In the genomic region with DNA sequence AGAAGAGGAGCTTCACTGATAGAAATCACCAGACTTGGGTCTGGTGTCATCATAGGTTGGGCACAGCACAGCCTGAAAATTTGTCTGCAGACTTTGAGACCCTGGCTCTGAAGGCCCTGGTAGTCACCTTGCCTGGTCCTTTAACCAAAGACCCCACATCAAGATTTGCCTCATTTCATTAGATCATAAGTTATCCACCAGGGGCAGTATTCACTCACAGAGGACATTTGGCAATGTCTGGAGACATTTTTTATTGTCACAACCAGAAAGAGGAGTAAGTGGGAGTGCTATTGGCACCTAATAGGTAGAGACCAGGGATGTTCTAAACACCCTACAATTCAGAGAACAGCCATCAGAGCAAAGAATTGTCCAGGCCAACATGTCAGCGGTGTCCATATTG, we compare ENCODE assay signal across 24 cellular contexts. TPM values are rescaled to one million over a fixed set of nuclear protein-coding genes. Genes with fewer than 3 reads are reported as not detected.
DNase-seq lines count a peak whose midpoint lies in the region; TF ChIP-seq lines count a peak whose summit lies in the region.
"Had no signal": no experiment of that assay in that cellular context is flagged by ENCODE, and none has a peak within 500 bp of the region (broad histone marks: within the 10 kb centered on the region; RNA-seq: fewer than 3 reads in every experiment).

No MANE protein-coding gene starts in this region.

- no peaks in the 10 kb centered on the region for H3K9me2 ChIP-seq in MM.1S (replicated peaks; ENCODE audit: insufficient read depth, low read length)

- TF ChIP-seq CTCF in MCF 10A (IDR thresholded peaks at IDR 0.05; ENCODE audit: unreplicated experiment) (no peak), mammary epithelial cell (conservative IDR thresholded peaks at IDR 0.05 in 1 of 2, IDR thresholded peaks at IDR 0.05 in 1 of 2; ENCODE audit: extremely low read depth in 1 of 2, insufficient read depth in 1 of 2, low read depth in 1 of 2, low read length in 2 of 2) (no peak), MM.1S (IDR thresholded peaks at IDR 0.05; ENCODE audit: low read length) (peak; percentile 26), endodermal cell (conservative IDR thresholded peaks at IDR 0.05) (peak; percentile 67)

- dilution Hi-C loops in mammary epithelial cell (cut with HindIII; ENCODE audit: low sequenced_read_pairs) = no loop called here

- H3K4me3 ChIP-seq in mammary epithelial cell (replicated peaks in 1 of 3; ENCODE audit: insufficient read depth in 1 of 3, low read depth in 2 of 3, low read length in 3 of 3) (no peak overlapping the region), MM.1S (ENCODE audit: low read length) (no peak overlapping the region), endodermal cell (ENCODE audit: low read length) (no peak overlapping the region)
- H3K4me3 ChIP-seq: cardiac muscle cell, hepatocyte had no signal

- BruUV-seq in MCF 10A (replicated peaks; lab: Mats Ljungman, UMichigan) (no TSS peak), mammary epithelial cell (replicated peaks; lab: Mats Ljungman, UMichigan) (no TSS peak)

- DNase-seq in MCF 10A (ENCODE audit: unreplicated experiment) (peak; percentile 15), mammary epithelial cell (no peak), MM.1S (no peak), endodermal cell (no peak), amniotic stem cell (lab: John Stamatoyannopoulos, UW) (no peak), NCI-H774 (lab: John Stamatoyannopoulos, UW) (no peak), NOMO-1 treated with dmso at 0.1 percent for 144 hours (lab: John Stamatoyannopoulos, UW; ENCODE audit: unreplicated experiment) (no peak), iPS-NIHi7 (ENCODE audit: extremely low spot score) (no peak)
- DNase-seq: activated CD8-positive, alpha-beta T cell treated with anti-CD3 and anti-CD28 coated beads for 36 hours; activated naive CD4-positive, alpha-beta T cell treated with anti-CD3 and anti-CD28 coated beads for 36 hours; activated T-cell treated with anti-CD3 and anti-CD28 coated beads, Interleukin-2, amount 50 U/mL, for 1 hour; CD4-positive, CD25-positive, alpha-beta regulatory T cell; DMS153; foreskin fibroblast; NCI-H1417 treated with DMSO at 0.1 percent for 48 hours; NCI-H526 treated with DMSO at 0.1 percent for 48 hours had no signal

- POLR2A ChIA-PET in MCF 10A (lab: Yijun Ruan, JAX) = interaction anchor here (0.9 kb wide), 1 partner anchor 10 kb away, joined by 4 read pairs; no protein-coding TSS in a partner anchor

- no peaks in the 10 kb centered on the region for H3K36me3 Mint-ChIP-seq in MCF 10A (ENCODE audit: insufficient read depth, unreplicated experiment)
- no peaks in the 10 kb centered on the region for H3K36me3 Mint-ChIP-seq in endodermal cell (ENCODE audit: low read depth)
- H3K36me3 Mint-ChIP-seq: CD4-positive, CD25-positive, alpha-beta regulatory T cell had no signal

- WGBS in mammary epithelial cell (ENCODE audit: low coverage, missing lambda C conversion rate) = 82% methylated on average over 1 of the region's 1 CpG
- WGBS in endodermal cell (ENCODE audit: insufficient coverage in 1 of 2, insufficient read length in 1 of 2), 2 experiments = 91 to 100% methylated on average over 1 of the region's 1 CpG

- H3K9me3 Mint-ChIP-seq in MCF 10A (ENCODE audit: unreplicated experiment) (no peaks in the 10 kb centered on the region), endodermal cell (no peaks in the 10 kb centered on the region)
- H3K9me3 Mint-ChIP-seq: activated CD8-positive, alpha-beta T cell treated with anti-CD3 and anti-CD28 coated beads for 36 hours; activated naive CD4-positive, alpha-beta T cell treated with anti-CD3 and anti-CD28 coated beads for 36 hours; dendritic cell treated with granulocyte-macrophage colony-stimulating factor and Interleukin-4, amounts not matched to agents 40 ng/mL and 50 ng/mL, for 4 days had no signal

- H3K27ac ChIP-seq in mammary epithelial cell (ENCODE audit: insufficient read depth, low read depth, low read length) = no peak overlapping the region
- H3K27ac ChIP-seq in MM.1S (ENCODE audit: low read length) = no peak overlapping the region
- H3K27ac ChIP-seq in endodermal cell (ENCODE audit: low read depth, low read length) = no peak overlapping the region
- H3K27ac ChIP-seq: cardiac muscle cell, hepatocyte had no signal

- H3K4me1 ChIP-seq in mammary epithelial cell (ENCODE audit: insufficient read depth, low read length) (no peaks in the 10 kb centered on the region), MM.1S (ENCODE audit: low read length) (no peaks in the 10 kb centered on the region), endodermal cell (ENCODE audit: control insufficient read depth, insufficient read depth, low read length) (no peaks in the 10 kb centered on the region)

- H3K27me3 Mint-ChIP-seq in MCF 10A (ENCODE audit: insufficient read depth, unreplicated experiment) (no peaks in the 10 kb centered on the region), endodermal cell (ENCODE audit: insufficient read depth) (peaks cover 76% of the 10 kb centered on the region)
- H3K27me3 Mint-ChIP-seq: activated CD8-positive, alpha-beta T cell treated with anti-CD3 and anti-CD28 coated beads for 36 hours had no signal

- H3K9ac ChIP-seq in mammary epithelial cell (ENCODE audit: insufficient read depth, low read length) = no peak overlapping the region
- H3K9ac ChIP-seq in MM.1S (ENCODE audit: low read length) = no peak overlapping the region
- H3K9ac ChIP-seq in endodermal cell (ENCODE audit: extremely low read depth, low read length, poor library complexity, severe bottlenecking) = no peak overlapping the region

- intact Hi-C loops in MCF 10A (cut with micrococcal nuclease) = no loop called here
- intact Hi-C loops in mammary epithelial cell (cut with micrococcal nuclease) = no loop called here

- no peak overlapping the region for H3K27ac Mint-ChIP-seq in MCF 10A (ENCODE audit: low read depth, unreplicated experiment)
- no peak overlapping the region for H3K27ac Mint-ChIP-seq in endodermal cell
- H3K27ac Mint-ChIP-seq: activated CD8-positive, alpha-beta T cell treated with anti-CD3 and anti-CD28 coated beads for 36 hours; activated naive CD4-positive, alpha-beta T cell treated with anti-CD3 and anti-CD28 coated beads for 36 hours; CD4-positive, CD25-positive, alpha-beta regulatory T cell; dendritic cell treated with granulocyte-macrophage colony-stimulating factor and Interleukin-4, amounts not matched to agents 40 ng/mL and 50 ng/mL, for 4 days had no signal

- H3K4me1 Mint-ChIP-seq in MCF 10A (ENCODE audit: insufficient read depth, unreplicated experiment) = no peaks in the 10 kb centered on the region
- no peaks in the 10 kb centered on the region for H3K4me1 Mint-ChIP-seq in endodermal cell
- H3K4me1 Mint-ChIP-seq: CD4-positive, CD25-positive, alpha-beta regulatory T cell had no signal

- H3K27me3 ChIP-seq in mammary epithelial cell (ENCODE audit: insufficient read depth, low read length) (peaks cover 4% of the 10 kb centered on the region), MM.1S (replicated peaks; ENCODE audit: insufficient read depth, low read length) (peaks cover 87% of the 10 kb centered on the region), endodermal cell (ENCODE audit: control insufficient read depth, insufficient read depth, low read length, poor library complexity, severe bottlenecking) (peaks cover 46% of the 10 kb centered on the region)

- H3K4me2 ChIP-seq in mammary epithelial cell (ENCODE audit: insufficient read depth, low read depth, low read length) = no peak overlapping the region
- no peak overlapping the region for H3K4me2 ChIP-seq in MM.1S (ENCODE audit: low read depth, low read length)
- H3K4me2 ChIP-seq: hepatocyte had no signal

- H3K4me3 Mint-ChIP-seq in MCF 10A (ENCODE audit: unreplicated experiment) (no peak overlapping the region), endodermal cell (no peak overlapping the region)
- H3K4me3 Mint-ChIP-seq: activated CD8-positive, alpha-beta T cell treated with anti-CD3 and anti-CD28 coated beads for 36 hours; activated naive CD4-positive, alpha-beta T cell treated with anti-CD3 and anti-CD28 coated beads for 36 hours; CD4-positive, CD25-positive, alpha-beta regulatory T cell; dendritic cell treated with granulocyte-macrophage colony-stimulating factor and Interleukin-4, amounts not matched to agents 40 ng/mL and 50 ng/mL, for 4 days had no signal

- no peak overlapping the region for H2AFZ ChIP-seq in mammary epithelial cell (ENCODE audit: low read depth, low read length)
- no peak overlapping the region for H2AFZ ChIP-seq in MM.1S (ENCODE audit: low read length)
- H2AFZ ChIP-seq: hepatocyte had no signal

- no peaks in the 10 kb centered on the region for H3K36me3 ChIP-seq in mammary epithelial cell (ENCODE audit: insufficient read depth, low read length)
- no peaks in the 10 kb centered on the region for H3K36me3 ChIP-seq in MM.1S (replicated peaks; ENCODE audit: insufficient read depth, low read length)
- no peaks in the 10 kb centered on the region for H3K36me3 ChIP-seq in endodermal cell (ENCODE audit: control insufficient read depth, insufficient read depth, low read length)
- H3K36me3 ChIP-seq: cardiac muscle cell had no signal

- H3K9me3 ChIP-seq in mammary epithelial cell (replicated peaks; ENCODE audit: insufficient read depth, low read length) (no peaks in the 10 kb centered on the region), MM.1S (replicated peaks; ENCODE audit: insufficient read depth, low read length) (no peaks in the 10 kb centered on the region), endodermal cell (ENCODE audit: control insufficient read depth, low read length) (no peaks in the 10 kb centered on the region)

- H3K79me2 ChIP-seq in mammary epithelial cell (ENCODE audit: insufficient read depth, low read length) (no peaks in the 10 kb centered on the region), MM.1S (ENCODE audit: low read length) (no peaks in the 10 kb centered on the region)
- H3K79me2 ChIP-seq: hepatocyte had no signal

- no peaks in the 10 kb centered on the region for H3F3A ChIP-seq in MM.1S (ENCODE audit: insufficient read depth, low read length)

- no peaks in the 10 kb centered on the region for H4K20me1 ChIP-seq in mammary epithelial cell (ENCODE audit: insufficient read depth, low read length)
- H4K20me1 ChIP-seq in MM.1S (ENCODE audit: insufficient read depth, low read length) = no peaks in the 10 kb centered on the region

- CTCF ChIA-PET in MCF 10A (lab: Yijun Ruan, JAX) = interaction anchor here (1.7 to 2.7 kb wide), 2 partner anchors 12 to 73 kb away, joined by 6 to 13 read pairs; no protein-coding TSS in a partner anchor
- CTCF ChIA-PET in mammary epithelial cell (lab: Charles Lee; ENCODE audit: low non-redundant PET) = no interaction called here

- in situ Hi-C loops in mammary epithelial cell (cut with MboI; ENCODE audit: low sequenced_read_pairs in 2 of 2) = no loop called here

RNA-seq across cellular contexts. Expression of a gene that starts 22.1 kb away (rescaled TPM):
- total RNA-seq in MCF 10A (2022) (not detected in 2 replicates), mammary epithelial cell (not detected), endodermal cell (1 to 10 TPM; 2.2 to 2.4 TPM)
- not detected for polyA plus RNA-seq in mammary epithelial cell
- polyA minus RNA-seq in mammary epithelial cell = not detected
- polyA plus RNA-seq in endodermal cell (2013, experiment 1 of 2) = 13.1 TPM
- 12.1 TPM for polyA plus RNA-seq in endodermal cell (2013, experiment 2 of 2)
- total RNA-seq: activated CD8-positive, alpha-beta T cell treated with anti-CD3 and anti-CD28 coated beads for 36 hours; activated naive CD4-positive, alpha-beta T cell treated with anti-CD3 and anti-CD28 coated beads for 36 hours; cardiac muscle cell; CD4-positive, CD25-positive, alpha-beta regulatory T cell; hepatocyte; LHCN-M2; myocyte; osteocyte had no signal
- polyA plus RNA-seq: AG04450; cardiac muscle cell; CD4-positive, CD25-positive, alpha-beta regulatory T cell; hepatocyte; keratinocyte had no signal

Comparison
In these comparisons a context has a peak if more than half of its experiments do, and no peak if none do; other contexts are left out.
1. CTCF ChIP-seq: peak in MM.1S (single experiment) and endodermal cell (single experiment); none in MCF 10A (single experiment) and mammary epithelial cell (0 of 2).